In genomic region chr5:67303356-67303755, GRCh38 we compare ENCODE assay signal across 15 cellular contexts.
DNase-seq lines count a peak whose midpoint lies in the region; ATAC-seq, FAIRE-seq and TF ChIP-seq lines count a peak whose summit lies in the region.
"Had no signal": no experiment of that assay in that cellular context is flagged by ENCODE, and none has a peak within 500 bp of the region (broad histone marks: within the 10 kb centered on the region; RNA-seq: fewer than 3 reads in every experiment).

No MANE protein-coding gene starts in this region.

- H3K4me1 ChIP-seq in gastrocnemius medialis: peaks cover 11 to 13% of the 10 kb centered on the region in 2 donors

- H3K4me3 ChIP-seq in epithelial cell of esophagus (ENCODE audit: low read length) (no peak overlapping the region), gastrocnemius medialis (no peak overlapping the region)

- no peaks in the 10 kb centered on the region for H3K27me3 ChIP-seq in gastrocnemius medialis

- no peak for TF ChIP-seq POLR2A in gastrocnemius medialis (IDR thresholded peaks at IDR 0.05)

- no peaks in the 10 kb centered on the region for H3K9me3 ChIP-seq in gastrocnemius medialis

- intact Hi-C loops in gastrocnemius medialis (cut with DNase I; ENCODE audit: low total_unique reads): loop anchor here (5.0 kb wide), 1 partner anchor 36 kb away; no protein-coding TSS in a partner anchor

- in situ Hi-C loops in gastrocnemius medialis (cut with MboI; ENCODE audit: low sequenced_read_pairs in 4 of 4): no loop called here

- peak overlapping the region; percentile 17 to 63 (median 53) for H3K27ac ChIP-seq in gastrocnemius medialis
- H3K27ac ChIP-seq: HL-60 had no signal

- no peak for TF ChIP-seq CTCF in epithelial cell of esophagus (IDR thresholded peaks at IDR 0.05; ENCODE audit: insufficient read depth, low read depth, low read length, missing control alignments)
- TF ChIP-seq CTCF in gastrocnemius medialis (IDR thresholded peaks at IDR 0.05 in 4 of 5, conservative IDR thresholded peaks at IDR 0.05 in 1 of 5): no peak

- ATAC-seq in gastrocnemius medialis: no peak
- ATAC-seq: left cardiac atrium; naive thymus-derived CD4-positive, alpha-beta T cell; stimulated activated naive B cell treated with anti-CD40 and anti-IgM and Interleukin-4, amounts not matched to agents 10 μg/mL and 1 μg/mL and 100 μg/mL, for 72 hours had no signal

- DNase-seq in H4 (ENCODE audit: low spot score) (peak; percentile 37), RCC 7860 (ENCODE audit: low spot score) (peak; percentile 51), epithelial cell of esophagus (ENCODE audit: low read depth) (peak; percentile 41), gastrocnemius medialis (no peak), amniotic stem cell (lab: John Stamatoyannopoulos, UW) (no peak), DMS79 treated with DMSO at 0.1 percent for 48 hours (lab: John Stamatoyannopoulos, UW) (no peak), HK-2 (ENCODE audit: unreplicated experiment) (no peak), NCI-H1092 (lab: John Stamatoyannopoulos, UW) (no peak)
- DNase-seq: activated CD4-positive, alpha-beta T cell treated with anti-CD3 and anti-CD28 coated beads for 1 hour; activated T-cell treated with anti-CD3 and anti-CD28 coated beads, Interleukin-2, amount 50 U/mL, for 48 hours; left cardiac atrium; naive thymus-derived CD4-positive, alpha-beta T cell; stimulated activated CD4-positive, alpha-beta T cell treated with anti-CD3 and anti-CD28 coated beads, Interleukin-4, amount 100 ng/mL, for 1 hour; stimulated activated naive B cell treated with anti-CD40 and anti-IgM and Interleukin-4, amounts not matched to agents 10 μg/mL and 1 μg/mL and 100 μg/mL, for 72 hours had no signal

- no peaks in the 10 kb centered on the region for H3K36me3 ChIP-seq in gastrocnemius medialis

- FAIRE-seq in RCC 7860 (lab: Jason Lieb, UNC): no peak

Comparison
In these comparisons a context has a peak if more than half of its experiments do, and no peak if none do; other contexts are left out.
1. DNase-seq: peak in H4 (single experiment), RCC 7860 (single experiment) and epithelial cell of esophagus (single experiment); none in gastrocnemius medialis (0 of 2), amniotic stem cell (single experiment), DMS79 treated with DMSO at 0.1 percent for 48 hours (single experiment), HK-2 (single experiment) and NCI-H1092 (single experiment).